In the genomic region with DNA sequence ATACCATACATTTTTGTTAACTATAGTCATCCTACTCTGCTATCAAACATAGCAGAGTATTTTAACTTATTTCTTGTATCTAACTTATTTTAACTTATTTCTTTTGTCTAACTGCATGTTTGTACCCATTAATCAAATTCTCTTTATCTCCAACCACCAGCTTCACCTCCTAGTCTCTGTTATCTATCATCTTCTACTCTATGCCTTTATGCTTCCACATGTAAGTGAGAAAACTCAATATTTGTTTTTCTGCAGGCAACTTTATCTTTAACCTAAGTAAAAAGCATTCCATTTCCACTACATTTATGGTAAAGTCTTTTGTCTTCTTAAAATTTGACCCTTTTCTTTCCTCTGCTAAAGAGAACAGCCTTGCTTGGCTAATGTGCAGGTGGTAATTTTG, we compare ENCODE assay signal across 37 cellular contexts.
"Had no signal": no experiment of that assay in that cellular context is flagged by ENCODE, and none has a peak within 500 bp of the region (broad histone marks: within the 10 kb centered on the region; RNA-seq: fewer than 3 reads in every experiment).

No MANE protein-coding gene starts in this region.

- FAIRE-seq: astrocyte, TTC549 had no signal

- H3K9me3 ChIP-seq: body of pancreas, breast epithelium had no signal

- ATAC-seq: activated CD4-positive, alpha-beta T cell treated with anti-CD3 and anti-CD28 coated beads for 36 hours; activated CD4-positive, CD25-positive, alpha-beta regulatory T cell treated with anti-CD3 and anti-CD28 coated beads, Interleukin-2, amount 50 U/mL, for 24 hours; activated CD8-positive, alpha-beta memory T cell treated with anti-CD3 and anti-CD28 coated beads, Interleukin-2, amount 10 ng/mL, durations not matched to agents 7 days and 5 days; activated CD8-positive, alpha-beta T cell treated with anti-CD3 and anti-CD28 coated beads, Interleukin-2, amount 10 ng/mL, durations not matched to agents 7 days and 5 days; activated naive CD8-positive, alpha-beta T cell treated with anti-CD3 and anti-CD28 coated beads, Interleukin-2, amount 50 U/mL, for 24 hours; body of pancreas; WTC11 had no signal

- H3K27ac ChIP-seq: body of pancreas, brain microvascular endothelial cell, breast epithelium, WERI-Rb-1 had no signal

- H3K9me3 Mint-ChIP-seq: activated CD4-positive, alpha-beta T cell treated with anti-CD3 and anti-CD28 coated beads, Interleukin-2, amount 10 ng/mL, durations not matched to agents 7 days and 5 days; activated naive CD8-positive, alpha-beta T cell treated with anti-CD3 and anti-CD28 coated beads, Interleukin-2, amount 10 ng/mL, durations not matched to agents 7 days and 5 days; activated naive CD8-positive, alpha-beta T cell treated with anti-CD3 and anti-CD28 coated beads, Interleukin-2, amount 50 U/mL, for 24 hours; T-helper 1 cell treated with Interleukin-12 subunit alpha and Interleukin-12 subunit beta and Interleukin-4 antibody, amounts not matched to agents 30 μg/mL and 1 μg/mL, for 36 hours; T-helper 2 cell treated with Interferon-gamma antibody and Interleukin-4, amounts not matched to agents 5 μg/mL and 100 μg/mL, for 36 hours had no signal

- DNase-seq: activated CD4-positive, alpha-beta memory T cell treated with anti-CD3 and anti-CD28 coated beads, Interleukin-2, amount 10 ng/mL, durations not matched to agents 7 days and 5 days; activated CD4-positive, alpha-beta T cell treated with anti-CD3 and anti-CD28 coated beads for 1 hour; activated CD4-positive, alpha-beta T cell treated with anti-CD3 and anti-CD28 coated beads for 36 hours; activated CD4-positive, alpha-beta T cell treated with anti-CD3 and anti-CD28 coated beads for 48 hours; activated CD4-positive, alpha-beta T cell treated with anti-CD3 and anti-CD28 coated beads, Interleukin-2, amount 10 ng/mL, durations not matched to agents 7 days and 5 days; activated CD4-positive, alpha-beta T cell treated with anti-CD3 and anti-CD28 coated beads, Interleukin-2, amount 50 U/mL, for 48 hours; activated CD4-positive, CD25-positive, alpha-beta regulatory T cell; activated CD8-positive, alpha-beta memory T cell treated with anti-CD3 and anti-CD28 coated beads for 24 hours; activated CD8-positive, alpha-beta memory T cell treated with anti-CD3 and anti-CD28 coated beads, Interleukin-2, amount 10 ng/mL, durations not matched to agents 7 days and 5 days; activated CD8-positive, alpha-beta memory T cell treated with anti-CD3 and anti-CD28 coated beads, Interleukin-2, amount 50 U/mL, for 48 hours; activated CD8-positive, alpha-beta T cell treated with anti-CD3 and anti-CD28 coated beads, Interleukin-2, amount 10 ng/mL, durations not matched to agents 7 days and 5 days; activated effector memory CD4-positive, alpha-beta T cell treated with Interleukin-2 at 50 U/mL for 16 hours; activated gamma-delta T cell; activated naive CD4-positive, alpha-beta T cell treated with anti-CD3 and anti-CD28 coated beads, Interleukin-2, amount 10 ng/mL, durations not matched to agents 7 days and 5 days; activated naive CD4-positive, alpha-beta T cell treated with Interleukin-2 at 50 U/mL for 16 hours; activated naive CD8-positive, alpha-beta T cell treated with anti-CD3 and anti-CD28 coated beads, Interleukin-2, amount 10 ng/mL, durations not matched to agents 7 days and 5 days; activated naive CD8-positive, alpha-beta T cell treated with anti-CD3 and anti-CD28 coated beads, Interleukin-2, amount 50 U/mL, for 24 hours; activated T-cell treated with anti-CD3 and anti-CD28 coated beads, Interleukin-2, amount 50 U/mL, for 24 hours; activated T-cell treated with anti-CD3 and anti-CD28 coated beads, Interleukin-2, amount 50 U/mL, for 48 hours; aorta; body of pancreas; brain microvascular endothelial cell; central memory CD4-positive, alpha-beta T cell; T-helper 1 cell; T-helper 2 cell; T-helper 9 cell; WERI-Rb-1 had no signal

- H3K27ac Mint-ChIP-seq: activated CD4-positive, alpha-beta memory T cell treated with anti-CD3 and anti-CD28 coated beads, Interleukin-2, amount 10 ng/mL, durations not matched to agents 7 days and 5 days; activated CD4-positive, alpha-beta T cell treated with anti-CD3 and anti-CD28 coated beads for 36 hours; activated CD4-positive, alpha-beta T cell treated with anti-CD3 and anti-CD28 coated beads, Interleukin-2, amount 10 ng/mL, durations not matched to agents 7 days and 5 days; activated CD8-positive, alpha-beta memory T cell treated with anti-CD3 and anti-CD28 coated beads, Interleukin-2, amount 10 ng/mL, durations not matched to agents 7 days and 5 days; activated CD8-positive, alpha-beta T cell treated with anti-CD3 and anti-CD28 coated beads, Interleukin-2, amount 10 ng/mL, durations not matched to agents 7 days and 5 days; activated naive CD4-positive, alpha-beta T cell treated with anti-CD3 and anti-CD28 coated beads, Interleukin-2, amount 10 ng/mL, durations not matched to agents 7 days and 5 days; activated naive CD4-positive, alpha-beta T cell treated with anti-CD3 and anti-CD28 coated beads, Interleukin-2, amount 50 U/mL, for 24 hours; activated naive CD8-positive, alpha-beta T cell; activated naive CD8-positive, alpha-beta T cell treated with anti-CD3 and anti-CD28 coated beads, Interleukin-2, amount 10 ng/mL, durations not matched to agents 7 days and 5 days; activated naive CD8-positive, alpha-beta T cell treated with anti-CD3 and anti-CD28 coated beads, Interleukin-2, amount 50 U/mL, for 24 hours; activated T-cell treated with anti-CD3 and anti-CD28 coated beads, Interleukin-2, amount 50 U/mL, for 24 hours; activated T-helper 2 cell treated with anti-CD3 and anti-CD28 coated beads, Interferon-gamma antibody, Interleukin-2, Interleukin-4, amounts not matched to agents 10 μg/mL and 5 μg/mL and 100 μg/mL, durations not matched to agents 14 hours and 24 hours and 36 hours; T-helper 1 cell treated with Interleukin-12 subunit alpha and Interleukin-12 subunit beta and Interleukin-4 antibody, amounts not matched to agents 30 μg/mL and 1 μg/mL, for 36 hours; T-helper 2 cell treated with Interferon-gamma antibody and Interleukin-4, amounts not matched to agents 5 μg/mL and 100 μg/mL, for 36 hours; WTC11 had no signal

- H3K4me3 ChIP-seq: body of pancreas, breast epithelium had no signal

- H3K4me1 Mint-ChIP-seq: activated CD4-positive, alpha-beta memory T cell treated with anti-CD3 and anti-CD28 coated beads, Interleukin-2, amount 10 ng/mL, durations not matched to agents 7 days and 5 days; activated CD4-positive, alpha-beta T cell treated with anti-CD3 and anti-CD28 coated beads for 36 hours; activated CD4-positive, alpha-beta T cell treated with anti-CD3 and anti-CD28 coated beads, Interleukin-2, amount 10 ng/mL, durations not matched to agents 7 days and 5 days; activated CD8-positive, alpha-beta memory T cell treated with anti-CD3 and anti-CD28 coated beads, Interleukin-2, amount 10 ng/mL, durations not matched to agents 7 days and 5 days; activated naive CD4-positive, alpha-beta T cell treated with anti-CD3 and anti-CD28 coated beads, Interleukin-2, amount 10 ng/mL, durations not matched to agents 7 days and 5 days; activated naive CD4-positive, alpha-beta T cell treated with anti-CD3 and anti-CD28 coated beads, Interleukin-2, amount 50 U/mL, for 24 hours; activated naive CD8-positive, alpha-beta T cell treated with anti-CD3 and anti-CD28 coated beads, Interleukin-2, amount 10 ng/mL, durations not matched to agents 7 days and 5 days; activated naive CD8-positive, alpha-beta T cell treated with anti-CD3 and anti-CD28 coated beads, Interleukin-2, amount 50 U/mL, for 24 hours; WTC11 had no signal

- H3K36me3 ChIP-seq: brain microvascular endothelial cell, breast epithelium, WERI-Rb-1 had no signal

- H3K27me3 ChIP-seq: body of pancreas, brain microvascular endothelial cell, breast epithelium had no signal

- H3K36me3 Mint-ChIP-seq: activated CD8-positive, alpha-beta memory T cell treated with anti-CD3 and anti-CD28 coated beads, Interleukin-2, amount 10 ng/mL, durations not matched to agents 7 days and 5 days; activated naive CD4-positive, alpha-beta T cell treated with anti-CD3 and anti-CD28 coated beads, Interleukin-2, amount 10 ng/mL, durations not matched to agents 7 days and 5 days; activated naive CD4-positive, alpha-beta T cell treated with anti-CD3 and anti-CD28 coated beads, Interleukin-2, amount 50 U/mL, for 24 hours; activated naive CD8-positive, alpha-beta T cell; activated naive CD8-positive, alpha-beta T cell treated with anti-CD3 and anti-CD28 coated beads, Interleukin-2, amount 10 ng/mL, durations not matched to agents 7 days and 5 days; WTC11 had no signal

- H3K4me3 Mint-ChIP-seq: activated CD4-positive, alpha-beta memory T cell treated with anti-CD3 and anti-CD28 coated beads, Interleukin-2, amount 10 ng/mL, durations not matched to agents 7 days and 5 days; activated CD4-positive, alpha-beta T cell treated with anti-CD3 and anti-CD28 coated beads for 36 hours; activated CD4-positive, alpha-beta T cell treated with anti-CD3 and anti-CD28 coated beads, Interleukin-2, amount 10 ng/mL, durations not matched to agents 7 days and 5 days; activated CD8-positive, alpha-beta memory T cell treated with anti-CD3 and anti-CD28 coated beads, Interleukin-2, amount 10 ng/mL, durations not matched to agents 7 days and 5 days; activated CD8-positive, alpha-beta T cell treated with anti-CD3 and anti-CD28 coated beads, Interleukin-2, amount 10 ng/mL, durations not matched to agents 7 days and 5 days; activated naive CD4-positive, alpha-beta T cell treated with anti-CD3 and anti-CD28 coated beads, Interleukin-2, amount 10 ng/mL, durations not matched to agents 7 days and 5 days; activated naive CD4-positive, alpha-beta T cell treated with anti-CD3 and anti-CD28 coated beads, Interleukin-2, amount 50 U/mL, for 24 hours; activated naive CD8-positive, alpha-beta T cell; activated naive CD8-positive, alpha-beta T cell treated with anti-CD3 and anti-CD28 coated beads, Interleukin-2, amount 10 ng/mL, durations not matched to agents 7 days and 5 days; activated naive CD8-positive, alpha-beta T cell treated with anti-CD3 and anti-CD28 coated beads, Interleukin-2, amount 50 U/mL, for 24 hours; activated T-cell treated with anti-CD3 and anti-CD28 coated beads, Interleukin-2, amount 50 U/mL, for 24 hours; T-helper 1 cell treated with Interleukin-12 subunit alpha and Interleukin-12 subunit beta and Interleukin-4 antibody, amounts not matched to agents 30 μg/mL and 1 μg/mL, for 36 hours; T-helper 2 cell treated with Interferon-gamma antibody and Interleukin-4, amounts not matched to agents 5 μg/mL and 100 μg/mL, for 36 hours; WTC11 had no signal

- H3K27me3 Mint-ChIP-seq: activated CD4-positive, alpha-beta memory T cell treated with anti-CD3 and anti-CD28 coated beads, Interleukin-2, amount 10 ng/mL, durations not matched to agents 7 days and 5 days; activated CD4-positive, alpha-beta T cell treated with anti-CD3 and anti-CD28 coated beads for 36 hours; activated CD4-positive, alpha-beta T cell treated with anti-CD3 and anti-CD28 coated beads, Interleukin-2, amount 10 ng/mL, durations not matched to agents 7 days and 5 days; activated CD8-positive, alpha-beta memory T cell treated with anti-CD3 and anti-CD28 coated beads, Interleukin-2, amount 10 ng/mL, durations not matched to agents 7 days and 5 days; activated naive CD4-positive, alpha-beta T cell treated with anti-CD3 and anti-CD28 coated beads, Interleukin-2, amount 10 ng/mL, durations not matched to agents 7 days and 5 days; activated naive CD4-positive, alpha-beta T cell treated with anti-CD3 and anti-CD28 coated beads, Interleukin-2, amount 50 U/mL, for 24 hours; activated naive CD8-positive, alpha-beta T cell; activated naive CD8-positive, alpha-beta T cell treated with anti-CD3 and anti-CD28 coated beads, Interleukin-2, amount 10 ng/mL, durations not matched to agents 7 days and 5 days; activated naive CD8-positive, alpha-beta T cell treated with anti-CD3 and anti-CD28 coated beads, Interleukin-2, amount 50 U/mL, for 24 hours; activated T-cell treated with anti-CD3 and anti-CD28 coated beads, Interleukin-2, amount 50 U/mL, for 24 hours had no signal

- H3K4me1 ChIP-seq: body of pancreas, breast epithelium had no signal
